In genomic region chr16:87132361-87133014, GRCh38 we compare ENCODE assay signal across 13 cellular contexts.
DNase-seq lines count a peak whose midpoint lies in the region; ATAC-seq and TF ChIP-seq lines count a peak whose summit lies in the region.
"Had no signal": no experiment of that assay in that cellular context is flagged by ENCODE, and none has a peak within 500 bp of the region (broad histone marks: within the 10 kb centered on the region; RNA-seq: fewer than 3 reads in every experiment).

No MANE protein-coding gene starts in this region.

- H3K4me1 Mint-ChIP-seq in WTC11, result no peaks in the 10 kb centered on the region
- H3K4me1 Mint-ChIP-seq in stimulated activated naive CD8-positive, alpha-beta T cell treated with anti-CD3 and anti-CD28 coated beads, Interleukin-15, amount 100 ng/mL, for 72 hours, result no peaks in the 10 kb centered on the region
- H3K4me1 Mint-ChIP-seq: memory B cell had no signal

- no peak overlapping the region for H3K4me2 ChIP-seq in osteoblast (ENCODE audit: insufficient read depth, low read length)

- H3K27ac Mint-ChIP-seq in WTC11, result no peak overlapping the region
- no peak overlapping the region for H3K27ac Mint-ChIP-seq in stimulated activated naive CD8-positive, alpha-beta T cell treated with anti-CD3 and anti-CD28 coated beads, Interleukin-15, amount 100 ng/mL, for 72 hours
- H3K27ac Mint-ChIP-seq: CD8-positive, alpha-beta T cell; memory B cell had no signal

- TF ChIP-seq CTCF in osteoblast (IDR thresholded peaks at IDR 0.05; ENCODE audit: extremely low read depth, low read depth, low read length) (no peak), WTC11 (IDR thresholded peaks at IDR 0.05) (no peak)

- H3K27ac ChIP-seq in osteoblast (ENCODE audit: low read depth, low read length), result no peak overlapping the region
- H3K27ac ChIP-seq: VCaP had no signal

- POLR2A ChIA-PET in WTC11 (lab: Charles Lee), result no interaction called here

- peaks cover 3% of the 10 kb centered on the region for H3K9me3 ChIP-seq in osteoblast (ENCODE audit: low read depth, low read length)

- DNase-seq in COLO829 (ENCODE audit: low spot score) (peak; percentile 69), SW480 (ENCODE audit: low spot score) (peak; percentile 36), Right ventricle myocardium inferior (ENCODE audit: missing footprints) (no peak), osteoblast (ENCODE audit: insufficient read length, low spot score, missing footprints) (peak; percentile 90), WTC11 (ENCODE audit: low spot score) (no peak), NCI-H187 treated with DMSO at 0.1 percent for 48 hours (lab: John Stamatoyannopoulos, UW) (no peak)
- DNase-seq in stimulated activated naive CD8-positive, alpha-beta T cell treated with anti-CD3 and anti-CD28 coated beads, Interleukin-15, amount 100 ng/mL, for 72 hours, result no peak
- DNase-seq: activated gamma-delta T cell treated with Interleukin-2 at 50 U/mL for 16 hours; CD8-positive, alpha-beta T cell; stimulated activated CD4-positive, alpha-beta T cell treated with anti-CD3 and anti-CD28 coated beads, Interleukin-2, amount 100 ng/mL, for 24 hours had no signal

- peaks cover 13% of the 10 kb centered on the region for H3K36me3 Mint-ChIP-seq in WTC11
- H3K36me3 Mint-ChIP-seq: CD8-positive, alpha-beta T cell had no signal

- no peaks in the 10 kb centered on the region for H3K36me3 ChIP-seq in osteoblast (ENCODE audit: insufficient read depth, low read length)

- H2AFZ ChIP-seq in osteoblast (ENCODE audit: low read length), result peak overlapping the region; percentile 70

- H3K27me3 Mint-ChIP-seq in WTC11 (ENCODE audit: low read depth), result peaks cover 5% of the 10 kb centered on the region
- H3K27me3 Mint-ChIP-seq in stimulated activated naive CD8-positive, alpha-beta T cell treated with anti-CD3 and anti-CD28 coated beads, Interleukin-15, amount 100 ng/mL, for 72 hours, result no peaks in the 10 kb centered on the region

- H3K4me3 ChIP-seq in osteoblast (ENCODE audit: insufficient read depth, low read length), result no peak overlapping the region

- H3K27me3 ChIP-seq in osteoblast (ENCODE audit: insufficient read depth, low read length), result peaks cover 12% of the 10 kb centered on the region

- H3K4me1 ChIP-seq in osteoblast (ENCODE audit: insufficient read depth, low read length), result peaks cover 3% of the 10 kb centered on the region

- CTCF ChIA-PET in WTC11 (lab: Charles Lee), result interaction anchor here (0.6 to 1.4 kb wide), 3 partner anchors 11 to 486 kb away, joined by 3 read pairs; no protein-coding TSS in a partner anchor

- no peaks in the 10 kb centered on the region for H4K20me1 ChIP-seq in osteoblast (ENCODE audit: insufficient read depth, low read length)

- no peak overlapping the region for H3K4me3 Mint-ChIP-seq in WTC11
- H3K4me3 Mint-ChIP-seq in stimulated activated naive CD8-positive, alpha-beta T cell treated with anti-CD3 and anti-CD28 coated beads, Interleukin-15, amount 100 ng/mL, for 72 hours, result no peak overlapping the region
- H3K4me3 Mint-ChIP-seq: CD8-positive, alpha-beta T cell; memory B cell had no signal

- intact Hi-C loops in Right ventricle myocardium inferior (cut with DNase I), result no loop called here

- ATAC-seq in Right ventricle myocardium inferior (peak; percentile 61), WTC11 (no peak), HG02981 (IDR thresholded peaks at IDR 0.05; ENCODE audit: unreplicated experiment) (no peak)
- no peak for ATAC-seq in stimulated activated naive CD8-positive, alpha-beta T cell treated with anti-CD3 and anti-CD28 coated beads, Interleukin-15, amount 100 ng/mL, for 72 hours
- ATAC-seq: CD8-positive, alpha-beta T cell had no signal

- H3K79me2 ChIP-seq in osteoblast (ENCODE audit: insufficient read depth, low read length), result no peaks in the 10 kb centered on the region

- H3K9me3 Mint-ChIP-seq in WTC11, result peaks cover 25% of the 10 kb centered on the region
- H3K9me3 Mint-ChIP-seq in stimulated activated naive CD8-positive, alpha-beta T cell treated with anti-CD3 and anti-CD28 coated beads, Interleukin-15, amount 100 ng/mL, for 72 hours, result peaks cover 0 to 7% of the 10 kb centered on the region in 2 donors
- H3K9me3 Mint-ChIP-seq: CD8-positive, alpha-beta T cell had no signal

TF ChIP-seq in WTC11, 78 proteins besides CTCF, POLR2A, EP300 and RAD21 (continues in another document):
- TF ChIP-seq ZNF423 (CRISPR knock-in tag; IDR thresholded peaks at IDR 0.05) (no peak), AR (CRISPR knock-in tag; IDR thresholded peaks at IDR 0.05) (no peak), ZNF671 (CRISPR knock-in tag; IDR thresholded peaks at IDR 0.05) (no peak), PREB (CRISPR knock-in tag; IDR thresholded peaks at IDR 0.05; ENCODE audit: borderline replicate concordance) (no peak), CREB1 (CRISPR knock-in tag; IDR thresholded peaks at IDR 0.05) (no peak), SP1 (CRISPR knock-in tag; conservative IDR thresholded peaks at IDR 0.05) (no peak), CBFB (CRISPR knock-in tag; IDR thresholded peaks at IDR 0.05; ENCODE audit: low read depth) (no peak), NFATC4 (CRISPR knock-in tag; IDR thresholded peaks at IDR 0.05) (no peak), STAT6 (CRISPR knock-in tag; conservative IDR thresholded peaks at IDR 0.05; ENCODE audit: low read depth) (no peak), CREM (CRISPR knock-in tag; IDR thresholded peaks at IDR 0.05) (no peak)
- TF ChIP-seq, protein P1, sequence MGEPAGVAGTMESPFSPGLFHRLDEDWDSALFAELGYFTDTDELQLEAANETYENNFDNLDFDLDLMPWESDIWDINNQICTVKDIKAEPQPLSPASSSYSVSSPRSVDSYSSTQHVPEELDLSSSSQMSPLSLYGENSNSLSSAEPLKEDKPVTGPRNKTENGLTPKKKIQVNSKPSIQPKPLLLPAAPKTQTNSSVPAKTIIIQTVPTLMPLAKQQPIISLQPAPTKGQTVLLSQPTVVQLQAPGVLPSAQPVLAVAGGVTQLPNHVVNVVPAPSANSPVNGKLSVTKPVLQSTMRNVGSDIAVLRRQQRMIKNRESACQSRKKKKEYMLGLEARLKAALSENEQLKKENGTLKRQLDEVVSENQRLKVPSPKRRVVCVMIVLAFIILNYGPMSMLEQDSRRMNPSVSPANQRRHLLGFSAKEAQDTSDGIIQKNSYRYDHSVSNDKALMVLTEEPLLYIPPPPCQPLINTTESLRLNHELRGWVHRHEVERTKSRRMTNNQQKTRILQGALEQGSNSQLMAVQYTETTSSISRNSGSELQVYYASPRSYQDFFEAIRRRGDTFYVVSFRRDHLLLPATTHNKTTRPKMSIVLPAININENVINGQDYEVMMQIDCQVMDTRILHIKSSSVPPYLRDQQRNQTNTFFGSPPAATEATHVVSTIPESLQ (CRISPR knock-in tag; IDR thresholded peaks at IDR 0.05), result no peak
- TF ChIP-seq, protein P2, sequence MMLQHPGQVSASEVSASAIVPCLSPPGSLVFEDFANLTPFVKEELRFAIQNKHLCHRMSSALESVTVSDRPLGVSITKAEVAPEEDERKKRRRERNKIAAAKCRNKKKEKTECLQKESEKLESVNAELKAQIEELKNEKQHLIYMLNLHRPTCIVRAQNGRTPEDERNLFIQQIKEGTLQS (CRISPR knock-in tag; conservative IDR thresholded peaks at IDR 0.05), result no peak

Comparison
In these comparisons a context has a peak if more than half of its experiments do, and no peak if none do; other contexts are left out.
1. DNase-seq: peak in COLO829 (single experiment), SW480 (single experiment) and osteoblast (single experiment); none in Right ventricle myocardium inferior (single experiment), WTC11 (single experiment), NCI-H187 treated with DMSO at 0.1 percent for 48 hours (single experiment) and stimulated activated naive CD8-positive, alpha-beta T cell treated with anti-CD3 and anti-CD28 coated beads, Interleukin-15, amount 100 ng/mL, for 72 hours (0 of 2).